In genomic region chr22:22508274-22509176, GRCh38 we compare ENCODE assay signal across 8 cellular contexts. TPM values are rescaled to one million over a fixed set of nuclear protein-coding genes. Genes with fewer than 3 reads are reported as not detected.
DNase-seq lines count a peak whose midpoint lies in the region; ATAC-seq and TF ChIP-seq lines count a peak whose summit lies in the region.

Gene ZNF280B, minus strand, starts transcription at chr22:22508742. Its CDS starts 19,344 bp downstream, at chr22:22489398.

- peaks cover 4% of the 10 kb centered on the region for H3K9me3 ChIP-seq in AG04450 (ENCODE audit: control insufficient read depth, insufficient read depth, low read length)
- peaks cover 12% of the 10 kb centered on the region for H3K9me3 ChIP-seq in endodermal cell (ENCODE audit: control insufficient read depth, low read length)
- no peaks in the 10 kb centered on the region for H3K9me3 ChIP-seq in mononuclear cell (ENCODE audit: low read depth, low read length)

- CTCF ChIA-PET in AG04450 (lab: Charles Lee), result interaction anchor here (0.6 to 2.3 kb wide), 13 partner anchors 10 to 176 kb away, joined by 3 to 15 read pairs (median 5); partner anchors contain the start of gene ZNF280A

- peaks cover 25% of the 10 kb centered on the region for H3K27me3 Mint-ChIP-seq in endodermal cell (ENCODE audit: insufficient read depth)

- H3K4me1 ChIP-seq in endodermal cell (ENCODE audit: control insufficient read depth, insufficient read depth, low read length) (no peaks in the 10 kb centered on the region), mononuclear cell (ENCODE audit: insufficient read depth, low read length) (peaks cover 12% of the 10 kb centered on the region)

- H3K9ac ChIP-seq in endodermal cell (ENCODE audit: extremely low read depth, low read length, poor library complexity, severe bottlenecking), result peak within 1 kb of the TSS; percentile 82

- peak within 1 kb of the TSS; percentile 90 for H3K4me3 Mint-ChIP-seq in endodermal cell

- H3K9me3 Mint-ChIP-seq in endodermal cell, result peaks cover 26% of the 10 kb centered on the region

- H3K4me3 ChIP-seq in AG04450 (ENCODE audit: low read depth, low read length) (peak within 1 kb of the TSS; percentile 84), endodermal cell (ENCODE audit: low read length) (peak within 1 kb of the TSS; percentile 86), mononuclear cell (ENCODE audit: low read length) (peak within 1 kb of the TSS; percentile 55)

- POLR2A ChIA-PET in AG04450 (lab: Yijun Ruan, JAX), result no interaction called here

- TF ChIP-seq CTCF in AG04450 (IDR thresholded peaks at IDR 0.05; ENCODE audit: low read depth, low read length) (peak; percentile 74), endodermal cell (conservative IDR thresholded peaks at IDR 0.05) (peak; percentile 80)

- H3K27me3 ChIP-seq in AG04450 (ENCODE audit: control insufficient read depth, insufficient read depth, low read length) (peaks cover 3% of the 10 kb centered on the region), endodermal cell (ENCODE audit: control insufficient read depth, insufficient read depth, low read length, poor library complexity, severe bottlenecking) (peaks cover 16% of the 10 kb centered on the region), mononuclear cell (ENCODE audit: insufficient read depth, low read length) (no peaks in the 10 kb centered on the region)

- peaks cover 35% of the 10 kb centered on the region for H3K36me3 Mint-ChIP-seq in endodermal cell (ENCODE audit: low read depth)

- DNase-seq in AG04450 (ENCODE audit: low read depth, low spot score) (peak; percentile 46), NCI-H524 treated with DMSO at 0.1 percent for 48 hours (lab: John Stamatoyannopoulos, UW) (peak; percentile 24), endodermal cell (peak; percentile 96)
- DNase-seq in activated CD8-positive, alpha-beta memory T cell treated with anti-CD3 and anti-CD28 coated beads for 1 hour (ENCODE audit: extremely low read depth in 1 of 2, low read depth in 1 of 2), result peak; percentile 41 to 67
- peak; percentile 78 to 80 for DNase-seq in stimulated activated CD8-positive, alpha-beta memory T cell treated with anti-CD3 and anti-CD28 coated beads, Interleukin-2, amount 100 ng/mL, for 48 hours (ENCODE audit: low read depth in 2 of 2)

- peak within 1 kb of the TSS; percentile 73 for H3K27ac Mint-ChIP-seq in endodermal cell

- H3K27ac ChIP-seq in AG04450 (ENCODE audit: low read depth, low read length), result no peak within 1 kb of the TSS
- no peak within 1 kb of the TSS for H3K27ac ChIP-seq in endodermal cell (ENCODE audit: low read depth, low read length)

- H3K36me3 ChIP-seq in endodermal cell (ENCODE audit: control insufficient read depth, insufficient read depth, low read length), result peaks cover 33% of the 10 kb centered on the region

- 3 to 4% methylated on average over 28 to 72 of the region's 72 CpGs for WGBS in endodermal cell (ENCODE audit: insufficient coverage in 1 of 2, insufficient read length in 1 of 2), 2 experiments

- peaks cover 8% of the 10 kb centered on the region for H3K4me1 Mint-ChIP-seq in endodermal cell

- ATAC-seq in GM18868 (IDR thresholded peaks at IDR 0.05; ENCODE audit: unreplicated experiment) (peak; percentile 91), HG03175 (IDR thresholded peaks at IDR 0.05; ENCODE audit: unreplicated experiment) (peak; percentile 92)

RNA-seq across cellular contexts. Expression of gene ZNF280B, which starts in this region (rescaled TPM):
- 1.6 and 2.3 TPM in 2 replicates for polyA plus RNA-seq in AG04450 (2011; rRNA removed)
- polyA minus RNA-seq in AG04450 (2011; rRNA and poly(A)+ RNA removed), result 2.3 and 5.0 TPM in 2 replicates
- total RNA-seq in endodermal cell (10 to 100 TPM; 10.9 to 15.3 TPM), mononuclear cell (1.2 TPM)
- polyA plus RNA-seq in endodermal cell (2013, experiment 1 of 2), result 5.9 TPM
- polyA plus RNA-seq in endodermal cell (2013, experiment 2 of 2), result 6.3 TPM

Comparison
In these comparisons a context has a peak if more than half of its experiments do, and no peak if none do; other contexts are left out.
1. DNase-seq: peak in every context shown above with its lines; median percentile 96 in endodermal cell; 79 in stimulated activated CD8-positive, alpha-beta memory T cell treated with anti-CD3 and anti-CD28 coated beads, Interleukin-2, amount 100 ng/mL, for 48 hours; 54 in activated CD8-positive, alpha-beta memory T cell treated with anti-CD3 and anti-CD28 coated beads for 1 hour; 46 in AG04450; 24 in NCI-H524 treated with DMSO at 0.1 percent for 48 hours.